26 cellular contexts compared by ENCODE assay signal in the genomic region with DNA sequence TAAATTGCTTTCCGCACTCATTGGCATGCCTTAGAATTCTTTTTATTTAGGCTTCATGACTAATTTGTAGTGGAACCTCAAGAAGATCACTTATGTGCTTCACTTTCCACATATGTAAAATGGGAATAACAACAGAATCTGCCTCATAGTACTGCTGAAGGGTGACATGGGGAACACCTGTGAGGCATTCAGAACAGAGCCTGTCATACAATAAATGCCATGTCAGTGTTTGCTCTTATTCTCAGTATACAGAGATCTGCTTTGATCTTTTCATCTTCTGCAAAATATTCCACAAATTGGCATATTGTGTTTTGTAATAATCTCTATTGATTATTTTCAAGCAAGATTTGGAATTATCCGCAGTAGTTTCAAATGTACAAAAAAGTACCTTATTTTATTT. TPM values are rescaled to one million over a fixed set of nuclear protein-coding genes. Genes with fewer than 3 reads are reported as not detected.
A peak's percentile ranks its signal among the peaks of the same experiment; 100 is the strongest.
DNase-seq lines count a peak whose midpoint lies in the region; ATAC-seq, FAIRE-seq and TF ChIP-seq lines count a peak whose summit lies in the region.
"Had no signal": no experiment of that assay in that cellular context is flagged by ENCODE, and none has a peak within 500 bp of the region (broad histone marks: within the 10 kb centered on the region; RNA-seq: fewer than 3 reads in every experiment).

No MANE protein-coding gene starts in this region.

- ATAC-seq in HepG2 (peak; percentile 34; the same call in 2 of the 3 replicates), right lobe of liver (peak in 3 of 4 donors; percentile 26 to 29 (median 27))
- ATAC-seq in activated CD4-positive, CD25-positive, alpha-beta regulatory T cell treated with anti-CD3 and anti-CD28 coated beads, Interleukin-2, amount 50 U/mL, for 24 hours: no peak
- ATAC-seq: A549; CD8-positive, alpha-beta T cell had no signal

- POLR2A ChIA-PET in HepG2 (lab: Yijun Ruan, JAX): no interaction called here

- FAIRE-seq in HepG2 (lab: Jason Lieb, UNC): no peak
- FAIRE-seq in D721Med (lab: Jason Lieb, UNC): no peak
- FAIRE-seq: A549, GM12878, GM12892, GM18507 had no signal

- TF ChIP-seq POLR2A in HepG2 (IDR thresholded peaks at IDR 0.05; ENCODE audit: insufficient read depth in 1 of 2, low read depth in 2 of 2, low read length in 2 of 2): no peak
- TF ChIP-seq POLR2A in right lobe of liver (IDR thresholded peaks at IDR 0.05): no peak

- H2AFZ ChIP-seq in hepatocyte (no peak overlapping the region), HepG2 (ENCODE audit: low read length) (no peak overlapping the region)

- H3K9me3 ChIP-seq in hepatocyte (ENCODE audit: low read depth) (no peaks in the 10 kb centered on the region), HepG2 (ENCODE audit: low read length) (no peaks in the 10 kb centered on the region), right lobe of liver (no peaks in the 10 kb centered on the region)
- H3K9me3 ChIP-seq: A549; BLaER1 treated with 17β-estradiol and CSF1 and Interleukin-3, amounts not matched to agents 10 nM and 100 nM; Caco-2 had no signal

- DNase-seq in DMS53 (lab: John Stamatoyannopoulos, UW): peak; percentile 4
- no peak for DNase-seq in DMS53 treated with DMSO at 0.1 percent for 48 hours (lab: John Stamatoyannopoulos, UW; ENCODE audit: unreplicated experiment)
- no peak for DNase-seq in hepatocyte (ENCODE audit: low spot score)
- peak; percentile 47 for DNase-seq in HepG2 (ENCODE audit: low spot score)
- no peak for DNase-seq in right lobe of liver
- DNase-seq in D721Med (ENCODE audit: insufficient read length, low spot score): no peak
- no peak for DNase-seq in NOMO-1 treated with DMSO at 0.1 percent for 48 hours (lab: John Stamatoyannopoulos, UW; ENCODE audit: unreplicated experiment)
- DNase-seq: AML-193; Caco-2; Calu3; CD4-positive, alpha-beta T cell; CD8-positive, alpha-beta T cell; DMS 273 treated with DMSO at 0.1 percent for 48 hours; DMS153; DMS79; DND-41; EL; GDM1 had no signal

- H3K4me2 ChIP-seq in hepatocyte (peak overlapping the region; percentile 64), HepG2 (ENCODE audit: low read depth, low read length) (peak overlapping the region; percentile 72)
- H3K4me2 ChIP-seq: BLaER1 treated with 17β-estradiol and CSF1 and Interleukin-3, amounts not matched to agents 10 nM and 100 nM had no signal

- H3K4me1 ChIP-seq in hepatocyte (ENCODE audit: insufficient read depth) (peaks cover 45% of the 10 kb centered on the region), HepG2 (ENCODE audit: insufficient read depth, low read length) (peaks cover 57% of the 10 kb centered on the region), right lobe of liver (peaks cover 0 to 40% (median 15%) of the 10 kb centered on the region in 4 donors)
- H3K4me1 ChIP-seq: BLaER1 treated with 17β-estradiol and CSF1 and Interleukin-3, amounts not matched to agents 10 nM and 100 nM; Caco-2 had no signal

- H3K4me3 ChIP-seq in hepatocyte: no peak overlapping the region
- peak overlapping the region in 1 of 3 experiments; percentile 40; a peak in 1 of 6 replicates for H3K4me3 ChIP-seq in HepG2 (replicated peaks in 1 of 3; ENCODE audit: insufficient read depth in 1 of 3, low read depth in 2 of 3, low read length in 3 of 3)
- no peak overlapping the region for H3K4me3 ChIP-seq in right lobe of liver
- H3K4me3 ChIP-seq: A549; BLaER1 treated with 17β-estradiol and CSF1 and Interleukin-3, amounts not matched to agents 10 nM and 100 nM; GM12878 had no signal

- in situ Hi-C loops in HepG2 (cut with HindIII; ENCODE audit: extremely low pct_ligation_motif_present, low pct_unique_long_range_greater_than_20kb): no loop called here

- H3K9me2 ChIP-seq in hepatocyte (replicated peaks; ENCODE audit: insufficient read depth): no peaks in the 10 kb centered on the region

- H4K20me1 ChIP-seq in hepatocyte (ENCODE audit: insufficient read depth, poor library complexity, severe bottlenecking) (no peaks in the 10 kb centered on the region), HepG2 (ENCODE audit: insufficient read depth, low read length) (no peaks in the 10 kb centered on the region)
- H4K20me1 ChIP-seq: BLaER1 treated with 17β-estradiol and CSF1 and Interleukin-3, amounts not matched to agents 10 nM and 100 nM had no signal

- WGBS in hepatocyte (ENCODE audit: low lambda C conversion rate, missing lambda C conversion rate): 97% methylated on average over 2 of the region's 2 CpGs
- WGBS in HepG2 (ENCODE audit: low lambda C conversion rate): 89% methylated on average over 2 of the region's 2 CpGs
- WGBS in right lobe of liver (ENCODE audit: insufficient coverage, low coverage, low lambda C conversion rate, missing lambda C conversion rate): 54% methylated on average over 2 of the region's 2 CpGs

- H3K27ac ChIP-seq in hepatocyte (no peak overlapping the region), HepG2 (ENCODE audit: extremely low read length, insufficient read depth, low read length) (peak overlapping the region; percentile 80), right lobe of liver (peak overlapping the region in 2 of 3 donors; percentile 90 to 94)
- H3K27ac ChIP-seq: 22Rv1; BLaER1 treated with 17β-estradiol and CSF1 and Interleukin-3, amounts not matched to agents 10 nM and 100 nM; C4-2B had no signal

- no peak for TF ChIP-seq RAD21 in HepG2 (CRISPR knock-in tag; IDR thresholded peaks at IDR 0.05)

- TF ChIP-seq EP300 in HepG2 (IDR thresholded peaks at IDR 0.05; ENCODE audit: low read depth in 2 of 2, low read length in 2 of 2) (0 out of 4 replicates have a peak, but pooled peaks of 1 of the 2 experiments have one; percentile 23), HepG2 (CRISPR knock-in tag; IDR thresholded peaks at IDR 0.05; ENCODE audit: borderline replicate concordance) (no peak)

- H3K36me3 ChIP-seq in hepatocyte (replicated peaks; ENCODE audit: insufficient read depth, low read depth) (no peaks in the 10 kb centered on the region), HepG2 (replicated peaks in 1 of 2; ENCODE audit: control insufficient read depth in 1 of 2, insufficient read depth in 2 of 2, low read length in 2 of 2) (no peaks in the 10 kb centered on the region; a peak in 1 of 5 replicates), right lobe of liver (no peaks in the 10 kb centered on the region)
- H3K36me3 ChIP-seq: BLaER1 treated with 17β-estradiol and CSF1 and Interleukin-3, amounts not matched to agents 10 nM and 100 nM had no signal

- no TSS peak for BruUV-seq in HepG2 (replicated peaks; lab: Mats Ljungman, UMichigan)

- no peak overlapping the region for H3K9ac ChIP-seq in HepG2 (ENCODE audit: insufficient read depth, low read depth, low read length)
- H3K9ac ChIP-seq: BLaER1 treated with 17β-estradiol and CSF1 and Interleukin-3, amounts not matched to agents 10 nM and 100 nM had no signal

- H3K27me3 ChIP-seq in hepatocyte (no peaks in the 10 kb centered on the region), HepG2 (ENCODE audit: control insufficient read depth in 1 of 2, insufficient read depth in 2 of 2, low read length in 2 of 2) (no peaks in the 10 kb centered on the region), right lobe of liver (no peaks in the 10 kb centered on the region)
- H3K27me3 ChIP-seq: BLaER1 treated with 17β-estradiol and CSF1 and Interleukin-3, amounts not matched to agents 10 nM and 100 nM had no signal

- CTCF ChIA-PET in HepG2 (lab: Yijun Ruan, JAX; ENCODE audit: low intra/inter-chr PET ratio, low total read pairs): no interaction called here

- H3K79me2 ChIP-seq in hepatocyte: no peaks in the 10 kb centered on the region
- H3K79me2 ChIP-seq in HepG2 (ENCODE audit: insufficient read depth, low read length): no peaks in the 10 kb centered on the region

- TF ChIP-seq CTCF in hepatocyte (IDR thresholded peaks at IDR 0.05; ENCODE audit: poor library complexity): no peak
- TF ChIP-seq CTCF in HepG2 (CRISPR knock-in tag; IDR thresholded peaks at IDR 0.05): no peak
- TF ChIP-seq CTCF in right lobe of liver (IDR thresholded peaks at IDR 0.05): no peak
- no peak for TF ChIP-seq CTCF in D721Med (IDR thresholded peaks at IDR 0.05; ENCODE audit: insufficient read depth, missing control alignments)

- intact Hi-C loops in HepG2 (cut with micrococcal nuclease; ENCODE audit: unreplicated experiment): no loop called here
- intact Hi-C loops in right lobe of liver (cut with DNase I): no loop called here

TF ChIP-seq in HepG2, 621 proteins besides CTCF, POLR2A, EP300 and RAD21 (continues in another document):
- TF ChIP-seq ZSCAN9 (CRISPR knock-in tag; IDR thresholded peaks at IDR 0.05; ENCODE audit: borderline replicate concordance) (0 out of 2 replicates have a peak, but pooled peaks have one; percentile 31), ZSCAN29 (CRISPR knock-in tag; conservative IDR thresholded peaks at IDR 0.05) (no peak), FOXC1 (CRISPR knock-in tag; IDR thresholded peaks at IDR 0.05; ENCODE audit: borderline replicate concordance) (no peak)

RNA-seq across cellular contexts. Expression of a gene that starts 17.4 kb away (rescaled TPM):
- total RNA-seq in hepatocyte (587 and 618 TPM in 2 replicates), HepG2 (2016; rRNA removed; fragmentation: Illumina TruSeq; extraction: Trizol) (44.9 and 51.7 TPM in 2 replicates), right lobe of liver (1,000 to 10,000 TPM; 1,066 to 2,150 (median 1,343) TPM)
- polyA plus RNA-seq in hepatocyte (145 and 239 TPM in 2 replicates), HepG2 (2011; rRNA removed) (17.6 and 24.4 TPM in 2 replicates)
- total RNA-seq in HepG2 (2016; cell fraction: cytosol; rRNA removed; fragmentation: Illumina TruSeq; extraction: Trizol; ENCODE audit: low read depth): 4.5 and 7.1 TPM in 2 replicates
- 42.6 and 49.0 TPM in 2 replicates for total RNA-seq in HepG2 (2016; cell fraction: insoluble cytoplasmic fraction; rRNA removed; fragmentation: Illumina TruSeq; extraction: Trizol)
- 22.1 and 24.3 TPM in 2 replicates for total RNA-seq in HepG2 (2016; cell fraction: membrane; rRNA removed; fragmentation: Illumina TruSeq; extraction: Trizol)
- 47.7 and 52.3 TPM in 2 replicates for total RNA-seq in HepG2 (2016; cell fraction: nucleus; rRNA removed; fragmentation: Illumina TruSeq; extraction: Trizol)
- 16.5 and 18.6 TPM in 2 replicates for polyA plus RNA-seq in HepG2 (2011; cell fraction: cytosol; rRNA removed)
- 16.9 and 18.9 TPM in 2 replicates for polyA plus RNA-seq in HepG2 (2011; cell fraction: nucleus; rRNA removed)
- polyA plus RNA-seq in HepG2 (2012): 13.0 and 24.2 TPM in 2 replicates
- 1.3 and 1.4 TPM in 2 replicates for polyA plus RNA-seq in HepG2 (2016; cell fraction: cytosol; fragmentation: Illumina TruSeq; extraction: Trizol; ENCODE audit: low read depth)
- 22.9 and 25.1 TPM in 2 replicates for polyA plus RNA-seq in HepG2 (2016; cell fraction: insoluble cytoplasmic fraction; fragmentation: Illumina TruSeq; extraction: Trizol; ENCODE audit: low read depth)
- polyA plus RNA-seq in HepG2 (2016; cell fraction: membrane; fragmentation: Illumina TruSeq; extraction: Trizol; ENCODE audit: low read depth): 7.7 and 8.8 TPM in 2 replicates
- 28.4 and 30.6 TPM in 2 replicates for polyA plus RNA-seq in HepG2 (2016; cell fraction: nucleus; fragmentation: Illumina TruSeq; extraction: Trizol; ENCODE audit: insufficient read depth, low read depth)
- 49.7 and 1,370 TPM in 2 replicates for polyA minus RNA-seq in HepG2 (2011; rRNA and poly(A)+ RNA removed; ENCODE audit: low replicate concordance)
- 44.2 and 46.4 TPM in 2 replicates for polyA minus RNA-seq in HepG2 (2011; cell fraction: cytosol; rRNA and poly(A)+ RNA removed)
- 89.2 and 97.7 TPM in 2 replicates for polyA minus RNA-seq in HepG2 (2011; cell fraction: nucleus; rRNA and poly(A)+ RNA removed)

Comparison
In these comparisons a context has a peak if more than half of its experiments do, and no peak if none do; other contexts are left out.
1. DNase-seq: peak in DMS53 (single experiment) and HepG2 (single experiment); none in DMS53 treated with DMSO at 0.1 percent for 48 hours (single experiment), hepatocyte (single experiment), right lobe of liver (0 of 3), D721Med (single experiment) and NOMO-1 treated with DMSO at 0.1 percent for 48 hours (single experiment).
2. RNA of a gene that starts 17.4 kb away (total RNA-seq): 1,066 to 2,150 TPM in right lobe of liver and 587 to 618 TPM in hepatocyte; 4.5 to 52.3 TPM in HepG2; every median in the first group is over 10 times any median in the second.
3. ATAC-seq: peak in HepG2 (single experiment) and right lobe of liver (3 of 4); none in activated CD4-positive, CD25-positive, alpha-beta regulatory T cell treated with anti-CD3 and anti-CD28 coated beads, Interleukin-2, amount 50 U/mL, for 24 hours (0 of 2).